ENCODE assay signal across 21 cellular contexts in the genomic region with DNA sequence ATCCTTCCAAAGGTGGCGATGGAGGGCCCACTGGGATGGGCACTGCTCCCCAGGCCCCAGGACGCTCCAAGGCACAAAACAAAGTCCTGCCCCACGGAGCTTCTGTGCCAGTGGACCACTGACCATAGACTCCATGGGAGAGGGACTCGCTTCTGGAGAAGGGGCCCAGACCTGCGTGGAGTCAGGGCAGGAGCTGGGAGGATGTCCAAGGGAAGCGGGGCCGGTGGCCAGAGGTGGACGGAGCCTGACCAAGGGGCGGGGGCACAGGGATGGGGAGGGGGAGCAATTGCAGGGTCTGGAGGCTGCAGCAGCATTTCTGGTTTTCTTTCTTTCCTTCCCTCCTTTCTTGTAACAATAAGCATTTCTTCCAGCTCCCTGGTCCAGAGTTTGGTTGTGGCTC. TPM values are rescaled to one million over a fixed set of nuclear protein-coding genes. Genes with fewer than 3 reads are reported as not detected.
DNase-seq lines count a peak whose midpoint lies in the region; ATAC-seq and TF ChIP-seq lines count a peak whose summit lies in the region.
"Had no signal": no experiment of that assay in that cellular context is flagged by ENCODE, and none has a peak within 500 bp of the region (broad histone marks: within the 10 kb centered on the region; RNA-seq: fewer than 3 reads in every experiment).

No MANE protein-coding gene starts in this region.

- no peak overlapping the region for H4K91ac ChIP-seq in neuronal stem cell (ENCODE audit: low read depth, low read length, poor library complexity)

- H3K23ac ChIP-seq in neuronal stem cell (ENCODE audit: low read depth, low read length, poor library complexity), result no peak overlapping the region

- TF ChIP-seq CTCF in endothelial cell (IDR thresholded peaks at IDR 0.05; ENCODE audit: unreplicated experiment), result no peak
- no peak for TF ChIP-seq CTCF in osteoblast (IDR thresholded peaks at IDR 0.05; ENCODE audit: extremely low read depth, low read depth, low read length)

- no peaks in the 10 kb centered on the region for H3K79me2 ChIP-seq in osteoblast (ENCODE audit: insufficient read depth, low read length)

- H3K27ac ChIP-seq in neuronal stem cell (replicated peaks; ENCODE audit: low read length) (no peak overlapping the region), osteoblast (ENCODE audit: low read depth, low read length) (no peak overlapping the region)
- H3K27ac ChIP-seq: 22Rv1, C4-2B, GM23248 had no signal

- no peak overlapping the region for H3K9ac ChIP-seq in neuronal stem cell (ENCODE audit: low read depth, low read length, poor library complexity)
- H3K9ac ChIP-seq: GM23248 had no signal

- H2BK15ac ChIP-seq in neuronal stem cell (ENCODE audit: low read length), result no peak overlapping the region

- no peak overlapping the region for H4K8ac ChIP-seq in neuronal stem cell (ENCODE audit: low read depth, low read length)

- no peak overlapping the region for H3K4me3 Mint-ChIP-seq in activated CD4-positive, alpha-beta T cell treated with anti-CD3 and anti-CD28 coated beads, Interleukin-2, amount 10 ng/mL, durations not matched to agents 24 days and 14 days
- peak overlapping the region; percentile 38 for H3K4me3 Mint-ChIP-seq in endothelial cell (ENCODE audit: unreplicated experiment)
- H3K4me3 Mint-ChIP-seq: CD4-positive, CD25-positive, alpha-beta regulatory T cell; CD8-positive, alpha-beta T cell had no signal

- DNase-seq in activated CD4-positive, alpha-beta T cell treated with anti-CD3 and anti-CD28 coated beads, Interleukin-2, amount 10 ng/mL, durations not matched to agents 24 days and 14 days, result no peak
- no peak for DNase-seq in activated CD4-positive, alpha-beta T cell treated with anti-CD3 and anti-CD28 coated beads for 1 hour
- DNase-seq in endothelial cell (ENCODE audit: low spot score) (no peak), neuronal stem cell (ENCODE audit: low spot score) (no peak), SHP77 treated with DMSO at 0.1 percent for 48 hours (lab: John Stamatoyannopoulos, UW) (no peak), NCI-H1417 (lab: John Stamatoyannopoulos, UW) (no peak), osteoblast (ENCODE audit: insufficient read length, low spot score, missing footprints) (no peak)
- DNase-seq: ACHN; AML-193; BE2C; Caco-2; CD4-positive, CD25-positive, alpha-beta regulatory T cell; DMS153; DND-41; GM23248; H9 had no signal

- H3K4me1 Mint-ChIP-seq in activated CD4-positive, alpha-beta T cell treated with anti-CD3 and anti-CD28 coated beads, Interleukin-2, amount 10 ng/mL, durations not matched to agents 24 days and 14 days, result no peaks in the 10 kb centered on the region
- H3K4me1 Mint-ChIP-seq in endothelial cell (ENCODE audit: unreplicated experiment), result no peaks in the 10 kb centered on the region

- no peak overlapping the region for H2BK12ac ChIP-seq in neuronal stem cell (ENCODE audit: low read length)

- H3K4me3 ChIP-seq in neuronal stem cell (ENCODE audit: low read length in 2 of 2) (no peak overlapping the region), osteoblast (ENCODE audit: insufficient read depth, low read length) (no peak overlapping the region)
- H3K4me3 ChIP-seq: GM23248 had no signal

- H3K4me1 ChIP-seq in neuronal stem cell (ENCODE audit: control insufficient read depth in 2 of 2, insufficient read depth in 1 of 2, low read depth in 1 of 2, low read length in 2 of 2) (peaks cover 8 to 11% of the 10 kb centered on the region in 2 donors), osteoblast (ENCODE audit: insufficient read depth, low read length) (no peaks in the 10 kb centered on the region)
- H3K4me1 ChIP-seq: BE2C, Caco-2 had no signal

- H3K79me1 ChIP-seq in neuronal stem cell (ENCODE audit: low read depth, low read length), result no peaks in the 10 kb centered on the region

- H3K4me2 ChIP-seq in neuronal stem cell (ENCODE audit: insufficient read depth, low read length, poor library complexity, severe bottlenecking), result no peak overlapping the region
- H3K4me2 ChIP-seq in osteoblast (ENCODE audit: insufficient read depth, low read length), result no peak overlapping the region

- no CpG with 5 or more reads among the region's 9 CpGs for WGBS in neuronal stem cell (ENCODE audit: extremely low coverage in 2 of 2, insufficient read length in 2 of 2, insufficient replicate concordance in 1 of 2), 2 donors

- peak overlapping the region; percentile 15 for H3K27ac Mint-ChIP-seq in activated CD4-positive, alpha-beta T cell treated with anti-CD3 and anti-CD28 coated beads, Interleukin-2, amount 10 ng/mL, durations not matched to agents 24 days and 14 days
- no peak overlapping the region for H3K27ac Mint-ChIP-seq in endothelial cell (ENCODE audit: unreplicated experiment)
- H3K27ac Mint-ChIP-seq: CD4-positive, CD25-positive, alpha-beta regulatory T cell; CD8-positive, alpha-beta T cell had no signal

- no peak overlapping the region for H2BK120ac ChIP-seq in neuronal stem cell (ENCODE audit: low read depth, low read length)

- H4K20me1 ChIP-seq in osteoblast (ENCODE audit: insufficient read depth, low read length), result no peaks in the 10 kb centered on the region

- H3K9me3 Mint-ChIP-seq in activated CD4-positive, alpha-beta T cell treated with anti-CD3 and anti-CD28 coated beads, Interleukin-2, amount 10 ng/mL, durations not matched to agents 24 days and 14 days, result no peaks in the 10 kb centered on the region
- H3K9me3 Mint-ChIP-seq in endothelial cell (ENCODE audit: unreplicated experiment), result no peaks in the 10 kb centered on the region
- H3K9me3 Mint-ChIP-seq: CD4-positive, CD25-positive, alpha-beta regulatory T cell; CD8-positive, alpha-beta T cell; H9 had no signal

- H3K36me3 ChIP-seq in neuronal stem cell (replicated peaks in 1 of 2; ENCODE audit: control insufficient read depth in 2 of 2, insufficient read depth in 2 of 2, low read length in 2 of 2) (no peaks in the 10 kb centered on the region), osteoblast (ENCODE audit: insufficient read depth, low read length) (no peaks in the 10 kb centered on the region)
- H3K36me3 ChIP-seq: BE2C had no signal

- no peak overlapping the region for H3K18ac ChIP-seq in neuronal stem cell (ENCODE audit: low read length)

- peak overlapping the region; percentile 33 for H2BK5ac ChIP-seq in neuronal stem cell (ENCODE audit: low read length)

- H2AFZ ChIP-seq in neuronal stem cell (ENCODE audit: low read length) (no peak overlapping the region), osteoblast (ENCODE audit: low read length) (no peak overlapping the region)
- H2AFZ ChIP-seq: GM23248 had no signal

- no peaks in the 10 kb centered on the region for H3K27me3 Mint-ChIP-seq in activated CD4-positive, alpha-beta T cell treated with anti-CD3 and anti-CD28 coated beads, Interleukin-2, amount 10 ng/mL, durations not matched to agents 24 days and 14 days
- H3K27me3 Mint-ChIP-seq in endothelial cell (ENCODE audit: unreplicated experiment), result peaks cover 13% of the 10 kb centered on the region

- peaks cover 0 to 9% (median 0%) of the 10 kb centered on the region in 3 experiments for H3K27me3 ChIP-seq in neuronal stem cell (ENCODE audit: control insufficient read depth in 3 of 3, insufficient read depth in 3 of 3, low read depth in 1 of 3, low read length in 3 of 3)
- peaks cover 11% of the 10 kb centered on the region for H3K27me3 ChIP-seq in osteoblast (ENCODE audit: insufficient read depth, low read length)
- H3K27me3 ChIP-seq: BE2C had no signal

- H2AK5ac ChIP-seq in neuronal stem cell (ENCODE audit: low read depth, low read length), result peak overlapping the region; percentile 94

- intact Hi-C loops in activated CD4-positive, alpha-beta T cell treated with anti-CD3 and anti-CD28 coated beads, Interleukin-2, amount 10 ng/mL, durations not matched to agents 24 days and 14 days (cut with micrococcal nuclease), result no loop called here

- H3K4ac ChIP-seq in neuronal stem cell (ENCODE audit: low read length), result no peak overlapping the region

- peak overlapping the region; percentile 60 for H3K14ac ChIP-seq in neuronal stem cell (ENCODE audit: low read length)

- ATAC-seq in GM19351 (IDR thresholded peaks at IDR 0.05; ENCODE audit: unreplicated experiment), result no peak
- ATAC-seq: CD8-positive, alpha-beta T cell; HCT116 had no signal

- H3K9me3 ChIP-seq in neuronal stem cell (replicated peaks in 1 of 2; ENCODE audit: control insufficient read depth in 2 of 2, insufficient read depth in 1 of 2, low read depth in 1 of 2, low read length in 2 of 2) (no peaks in the 10 kb centered on the region), osteoblast (ENCODE audit: low read depth, low read length) (no peaks in the 10 kb centered on the region)
- H3K9me3 ChIP-seq: BE2C, Caco-2 had no signal

- H3K36me3 Mint-ChIP-seq in activated CD4-positive, alpha-beta T cell treated with anti-CD3 and anti-CD28 coated beads, Interleukin-2, amount 10 ng/mL, durations not matched to agents 24 days and 14 days (ENCODE audit: low read depth), result no peaks in the 10 kb centered on the region
- no peaks in the 10 kb centered on the region for H3K36me3 Mint-ChIP-seq in endothelial cell (ENCODE audit: low read depth, unreplicated experiment)
- H3K36me3 Mint-ChIP-seq: CD4-positive, CD25-positive, alpha-beta regulatory T cell; CD8-positive, alpha-beta T cell had no signal

RNA-seq across cellular contexts. Expression of gene KCNJ12, which starts 14.1 kb away (rescaled TPM):
- not detected in 2 replicates for total RNA-seq in activated CD4-positive, alpha-beta T cell treated with anti-CD3 and anti-CD28 coated beads, Interleukin-2, amount 10 ng/mL, durations not matched to agents 24 days and 14 days
- total RNA-seq in endothelial cell (ENCODE audit: unreplicated experiment) (0.56 TPM), osteoblast (under 0.01 and 0.29 TPM in 2 replicates)
- polyA plus RNA-seq in neuronal stem cell (2013, experiment 1 of 2), result 0.78 TPM
- polyA plus RNA-seq in neuronal stem cell (2013, experiment 2 of 2), result 0.89 TPM
- polyA plus RNA-seq: CD4-positive, CD25-positive, alpha-beta regulatory T cell had no signal
